Comparison of ENCODE assay signal across 17 cellular contexts in the genomic region with DNA sequence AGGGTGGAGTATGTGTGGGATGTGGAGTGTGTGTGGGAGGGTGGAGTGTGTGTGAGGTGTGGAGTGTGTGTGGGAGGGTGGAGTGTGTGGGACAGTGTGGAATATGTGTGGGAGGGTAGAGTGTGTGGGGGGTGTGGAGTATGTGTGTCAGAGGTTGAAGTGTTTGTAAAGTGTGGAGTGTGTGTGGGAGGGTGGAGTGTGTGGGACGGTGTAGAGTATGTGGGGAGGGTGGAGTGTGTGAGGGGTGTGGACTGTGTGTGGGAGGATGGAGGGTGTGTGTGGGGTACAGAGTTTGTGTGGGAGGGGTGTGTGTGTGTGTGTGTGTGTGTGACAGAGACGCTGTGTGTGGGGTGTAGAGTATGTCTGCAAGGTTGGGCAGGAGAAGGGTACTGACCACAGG.
DNase-seq lines count a peak whose midpoint lies in the region; ATAC-seq, FAIRE-seq and TF ChIP-seq lines count a peak whose summit lies in the region.
"Had no signal": no experiment of that assay in that cellular context is flagged by ENCODE, and none has a peak within 500 bp of the region (broad histone marks: within the 10 kb centered on the region; RNA-seq: fewer than 3 reads in every experiment).

No MANE protein-coding gene starts in this region.

- no peak overlapping the region for H3K4me3 ChIP-seq in left lung

- ATAC-seq in central memory CD8-positive, alpha-beta T cell (replicated peaks; ENCODE audit: extremely low read depth, poor library complexity, severe bottlenecking) = peak; percentile 35
- ATAC-seq in left lung = peak; percentile 40
- peak; percentile 24 for ATAC-seq in sciatic nerve
- ATAC-seq: HCT116 had no signal

- H3K9me3 ChIP-seq in left lung = no peaks in the 10 kb centered on the region

- FAIRE-seq in HTR-8/SVneo (lab: Jason Lieb, UNC) = peak; percentile 13
- FAIRE-seq: A204.1, G401.6, H54 had no signal

- no peak overlapping the region for H3K27ac ChIP-seq in left lung

- H3K36me3 Mint-ChIP-seq in central memory CD8-positive, alpha-beta T cell (ENCODE audit: insufficient read depth) = no peaks in the 10 kb centered on the region

- no peak for TF ChIP-seq CTCF in left lung (IDR thresholded peaks at IDR 0.05)

- H3K9me3 Mint-ChIP-seq in central memory CD8-positive, alpha-beta T cell = no peaks in the 10 kb centered on the region

- H3K4me1 ChIP-seq in left lung = no peaks in the 10 kb centered on the region

- no peaks in the 10 kb centered on the region for H3K27me3 Mint-ChIP-seq in central memory CD8-positive, alpha-beta T cell
- H3K27me3 Mint-ChIP-seq: B cell; CD4-positive, alpha-beta T cell had no signal

- peaks cover 10% of the 10 kb centered on the region for H3K4me1 Mint-ChIP-seq in central memory CD8-positive, alpha-beta T cell
- H3K4me1 Mint-ChIP-seq: B cell had no signal

- H3K36me3 ChIP-seq in left lung = no peaks in the 10 kb centered on the region

- intact Hi-C loops in left lung (cut with DNase I) = no loop called here
- intact Hi-C loops in sciatic nerve (cut with DNase I) = no loop called here

- H3K27ac Mint-ChIP-seq in central memory CD8-positive, alpha-beta T cell (ENCODE audit: low read depth) = peak overlapping the region; percentile 6
- H3K27ac Mint-ChIP-seq: B cell; CD4-positive, alpha-beta T cell had no signal

- DNase-seq in HTR-8/SVneo (ENCODE audit: insufficient read length, low spot score) = no peak
- no peak for DNase-seq in central memory CD8-positive, alpha-beta T cell (ENCODE audit: low spot score in 2 of 2)
- no peak for DNase-seq in left lung
- no peak for DNase-seq in sciatic nerve (ENCODE audit: low spot score)
- DNase-seq in mesenteric fat pad (ENCODE audit: low spot score) = no peak
- no peak for DNase-seq in putamen (ENCODE audit: low spot score)
- DNase-seq in MV-4-11 (lab: John Stamatoyannopoulos, UW) = no peak
- DNase-seq in DMS153 (lab: John Stamatoyannopoulos, UW) = no peak
- DNase-seq: C1 segment of cervical spinal cord; CD4-positive, alpha-beta T cell; DMS79 treated with DMSO at 0.1 percent for 48 hours; EL had no signal

- no peak overlapping the region for H3K4me3 Mint-ChIP-seq in central memory CD8-positive, alpha-beta T cell
- H3K4me3 Mint-ChIP-seq: B cell; CD4-positive, alpha-beta T cell had no signal

- H3K27me3 ChIP-seq in left lung = peaks cover 0 to 6% of the 10 kb centered on the region in 2 donors
